ENCODE assay signal across 8 cellular contexts in genomic region chrX:10620121-10620699, GRCh38. TPM values are rescaled to one million over a fixed set of nuclear protein-coding genes. Genes with fewer than 3 reads are reported as not detected.
DNase-seq lines count a peak whose midpoint lies in the region; ATAC-seq and TF ChIP-seq lines count a peak whose summit lies in the region.

A gene with protein sequence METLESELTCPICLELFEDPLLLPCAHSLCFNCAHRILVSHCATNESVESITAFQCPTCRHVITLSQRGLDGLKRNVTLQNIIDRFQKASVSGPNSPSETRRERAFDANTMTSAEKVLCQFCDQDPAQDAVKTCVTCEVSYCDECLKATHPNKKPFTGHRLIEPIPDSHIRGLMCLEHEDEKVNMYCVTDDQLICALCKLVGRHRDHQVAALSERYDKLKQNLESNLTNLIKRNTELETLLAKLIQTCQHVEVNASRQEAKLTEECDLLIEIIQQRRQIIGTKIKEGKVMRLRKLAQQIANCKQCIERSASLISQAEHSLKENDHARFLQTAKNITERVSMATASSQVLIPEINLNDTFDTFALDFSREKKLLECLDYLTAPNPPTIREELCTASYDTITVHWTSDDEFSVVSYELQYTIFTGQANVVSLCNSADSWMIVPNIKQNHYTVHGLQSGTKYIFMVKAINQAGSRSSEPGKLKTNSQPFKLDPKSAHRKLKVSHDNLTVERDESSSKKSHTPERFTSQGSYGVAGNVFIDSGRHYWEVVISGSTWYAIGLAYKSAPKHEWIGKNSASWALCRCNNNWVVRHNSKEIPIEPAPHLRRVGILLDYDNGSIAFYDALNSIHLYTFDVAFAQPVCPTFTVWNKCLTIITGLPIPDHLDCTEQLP (minus strand): TSS chrX:10620585. CDS start chrX:10567547, 53,038 bp downstream.

- H3K9me3 ChIP-seq in MG63 = no peaks in the 10 kb centered on the region
- no peaks in the 10 kb centered on the region for H3K9me3 ChIP-seq in esophagus squamous epithelium
- no peaks in the 10 kb centered on the region for H3K9me3 ChIP-seq in mucosa of rectum (ENCODE audit: control insufficient read depth in 2 of 2, low read length in 2 of 2)
- H3K9me3 ChIP-seq in upper lobe of right lung = no peaks in the 10 kb centered on the region

- peak; percentile 86 for DNase-seq in MG63
- peak; percentile 12 for DNase-seq in T1000 (lab: John Stamatoyannopoulos, UW)
- DNase-seq in esophagus squamous epithelium (lab: John Stamatoyannopoulos, UW) = no peak
- peak; percentile 80 for DNase-seq in upper lobe of right lung

- TF ChIP-seq POLR2A in esophagus squamous epithelium (IDR thresholded peaks at IDR 0.05) = peak in 2 of 4 donors; percentile 30 to 52

- H3K27ac ChIP-seq in esophagus squamous epithelium (peak within 1 kb of the TSS; percentile 77 to 86 (median 83)), mucosa of rectum (ENCODE audit: low read depth in 2 of 2, low read length in 2 of 2) (peak within 1 kb of the TSS; percentile 53), upper lobe of right lung (peak within 1 kb of the TSS; percentile 66)

- intact Hi-C loops in esophagus squamous epithelium (cut with DNase I) = no loop called here
- intact Hi-C loops in upper lobe of right lung (cut with DNase I) = no loop called here

- peak within 1 kb of the TSS; percentile 52 for H3K4me3 ChIP-seq in GM08714 (ENCODE audit: low read length)
- peak within 1 kb of the TSS; percentile 82 for H3K4me3 ChIP-seq in MG63
- peak within 1 kb of the TSS; percentile 50 to 72 (median 59) for H3K4me3 ChIP-seq in esophagus squamous epithelium
- peak within 1 kb of the TSS; percentile 67 to 78 for H3K4me3 ChIP-seq in mucosa of rectum (ENCODE audit: low read length in 2 of 2)
- peak within 1 kb of the TSS; percentile 52 for H3K4me3 ChIP-seq in upper lobe of right lung

- ATAC-seq in upper lobe of right lung = peak; percentile 91
- no peak for ATAC-seq in GM21576 (IDR thresholded peaks at IDR 0.05; ENCODE audit: unreplicated experiment)
- ATAC-seq in GM21367 (IDR thresholded peaks at IDR 0.05; ENCODE audit: unreplicated experiment) = no peak

- peaks cover 0 to 35% (median 0%) of the 10 kb centered on the region in 3 donors for H3K4me1 ChIP-seq in esophagus squamous epithelium
- peaks cover 12 to 13% of the 10 kb centered on the region in 2 donors for H3K4me1 ChIP-seq in mucosa of rectum (ENCODE audit: control insufficient read depth in 2 of 2, insufficient read depth in 2 of 2, low read length in 2 of 2)
- H3K4me1 ChIP-seq in upper lobe of right lung = no peaks in the 10 kb centered on the region

- H3K36me3 ChIP-seq in MG63 (peaks cover 9% of the 10 kb centered on the region), esophagus squamous epithelium (no peaks in the 10 kb centered on the region), mucosa of rectum (ENCODE audit: control insufficient read depth in 2 of 2, insufficient read depth in 2 of 2, low read length in 2 of 2) (no peaks in the 10 kb centered on the region), upper lobe of right lung (no peaks in the 10 kb centered on the region)

- H3K9ac ChIP-seq in mucosa of rectum (ENCODE audit: low read depth in 1 of 2, low read length in 2 of 2) = peak within 1 kb of the TSS; percentile 60 to 72

- H3K27me3 ChIP-seq in MG63 (no peaks in the 10 kb centered on the region), esophagus squamous epithelium (no peaks in the 10 kb centered on the region), mucosa of rectum (ENCODE audit: control insufficient read depth in 2 of 2, insufficient read depth in 2 of 2, low read length in 2 of 2) (peaks cover 6 to 10% of the 10 kb centered on the region in 2 donors), upper lobe of right lung (no peaks in the 10 kb centered on the region)

- WGBS in esophagus squamous epithelium, 2 donors = 0 to 30% methylated on average over 14 to 19 of the region's 46 CpGs

- TF ChIP-seq CTCF in esophagus squamous epithelium (IDR thresholded peaks at IDR 0.05) (no peak), upper lobe of right lung (IDR thresholded peaks at IDR 0.05) (no peak)

RNA-seq across cellular contexts. Expression of the gene that starts here (rescaled TPM):
- total RNA-seq in MG63 (2014; rRNA removed; shearing (Covaris generic); ENCODE audit: low replicate concordance) = 5.2 and 7.0 TPM in 2 replicates
- total RNA-seq in esophagus squamous epithelium (10 to 100 TPM in 3 of 4 donors, 1 to 10 TPM in 1; 9.9 to 18.5 (median 14.7) TPM), upper lobe of right lung (24.5 TPM)
